8 cellular contexts compared by ENCODE assay signal in genomic region chr19:35045667-35046300, GRCh38. TPM values are rescaled to one million over a fixed set of nuclear protein-coding genes. Genes with fewer than 3 reads are reported as not detected.
DNase-seq lines count a peak whose midpoint lies in the region; ATAC-seq, FAIRE-seq and TF ChIP-seq lines count a peak whose summit lies in the region.

No MANE protein-coding gene starts in this region.

- WGBS in small intestine, 3 donors = 59 to 77% (median 75%) methylated on average over 9 to 10 of the region's 10 CpGs
- 50 to 51% methylated on average over 10 of the region's 10 CpGs for WGBS in lower leg skin, 2 donors

- no peak for TF ChIP-seq POLR2A in lower leg skin (IDR thresholded peaks at IDR 0.05)

- H3K9me3 Mint-ChIP-seq in activated CD8-positive, alpha-beta T cell treated with anti-CD3 and anti-CD28 coated beads for 36 hours = no peaks in the 10 kb centered on the region

- H3K27ac ChIP-seq in upper lobe of right lung (no peak overlapping the region), small intestine (ENCODE audit: low read depth in 1 of 2, low read length in 1 of 2) (no peak overlapping the region)

- peaks cover 3% of the 10 kb centered on the region for H3K27me3 Mint-ChIP-seq in activated CD8-positive, alpha-beta T cell treated with anti-CD3 and anti-CD28 coated beads for 36 hours

- H3K9me3 ChIP-seq in upper lobe of right lung = no peaks in the 10 kb centered on the region
- no peaks in the 10 kb centered on the region for H3K9me3 ChIP-seq in small intestine (ENCODE audit: control insufficient read depth, low read depth)

- TF ChIP-seq RAD21 in Ishikawa (IDR thresholded peaks at IDR 0.05; ENCODE audit: low read depth) = peak; percentile 34

- H3K36me3 ChIP-seq in BJ (ENCODE audit: control insufficient read depth, insufficient read depth, low read length) (no peaks in the 10 kb centered on the region), upper lobe of right lung (no peaks in the 10 kb centered on the region), small intestine (ENCODE audit: control insufficient read depth in 2 of 2, insufficient read depth in 2 of 2, low read length in 2 of 2) (no peaks in the 10 kb centered on the region)

- H3K36me3 Mint-ChIP-seq in activated CD8-positive, alpha-beta T cell treated with anti-CD3 and anti-CD28 coated beads for 36 hours (ENCODE audit: low read depth) = no peaks in the 10 kb centered on the region

- no peak for TF ChIP-seq EP300 in Ishikawa (IDR thresholded peaks at IDR 0.05; ENCODE audit: borderline replicate concordance)

- H3K27ac Mint-ChIP-seq in activated CD8-positive, alpha-beta T cell treated with anti-CD3 and anti-CD28 coated beads for 36 hours = no peak overlapping the region

- ATAC-seq in activated CD8-positive, alpha-beta T cell treated with anti-CD3 and anti-CD28 coated beads for 36 hours = peak; percentile 95
- peak; percentile 5 for ATAC-seq in upper lobe of right lung

- no peak for DNase-seq in BJ (ENCODE audit: low read depth)
- DNase-seq in GM18507 (ENCODE audit: extremely low spot score, insufficient read length, low read depth) = peak; percentile 60
- peak; percentile 70 for DNase-seq in activated CD8-positive, alpha-beta T cell treated with anti-CD3 and anti-CD28 coated beads for 36 hours
- peak in 28 of 42 donors; percentile 23 to 82 (median 56) for DNase-seq in head of caudate nucleus
- no peak for DNase-seq in upper lobe of right lung
- DNase-seq in small intestine = no peak
- DNase-seq in lower leg skin (ENCODE audit: low spot score in 2 of 2) = no peak

- no peak overlapping the region for H3K4me3 ChIP-seq in BJ (ENCODE audit: low read depth, low read length)
- no peak overlapping the region for H3K4me3 ChIP-seq in upper lobe of right lung
- H3K4me3 ChIP-seq in small intestine (ENCODE audit: low read depth in 1 of 2, low read length in 2 of 2) = no peak overlapping the region
- no peak overlapping the region for H3K4me3 ChIP-seq in lower leg skin (ENCODE audit: low read depth, poor library complexity, severe bottlenecking)

- POLR2A ChIA-PET in BJ (lab: Charles Lee) = no interaction called here
- POLR2A ChIA-PET in activated CD8-positive, alpha-beta T cell treated with anti-CD3 and anti-CD28 coated beads for 36 hours (lab: Charles Lee) = interaction anchor here (1.3 kb wide), 1 partner anchor 7 kb away, joined by 3 read pairs; no protein-coding TSS in a partner anchor

- H3K4me1 Mint-ChIP-seq in activated CD8-positive, alpha-beta T cell treated with anti-CD3 and anti-CD28 coated beads for 36 hours (ENCODE audit: low read depth) = peaks cover 6% of the 10 kb centered on the region

- CTCF ChIA-PET in BJ (lab: Yijun Ruan, JAX) = interaction anchor here (0.7 to 5.6 kb wide), 11 partner anchors 8 to 228 kb away, joined by 3 to 36 read pairs (median 6); no protein-coding TSS in a partner anchor
- CTCF ChIA-PET in activated CD8-positive, alpha-beta T cell treated with anti-CD3 and anti-CD28 coated beads for 36 hours (lab: Charles Lee) = interaction anchor here (0.7 to 2.7 kb wide), 17 partner anchors 9 to 191 kb away, joined by 3 to 40 read pairs (median 4); partner anchors contain the start of gene LGI4

- FAIRE-seq in GM18507 (lab: Jason Lieb, UNC) = peak; percentile 78
- no peak for FAIRE-seq in small intestine (lab: Jason Lieb, UNC)

- peak; percentile 50 for TF ChIP-seq CTCF in BJ (IDR thresholded peaks at IDR 0.05; ENCODE audit: insufficient read depth, low read depth, low read length)
- TF ChIP-seq CTCF in activated CD8-positive, alpha-beta T cell treated with anti-CD3 and anti-CD28 coated beads for 36 hours (IDR thresholded peaks at IDR 0.05) = peak; percentile 49
- TF ChIP-seq CTCF in upper lobe of right lung (IDR thresholded peaks at IDR 0.05) = peak; percentile 42
- no peak for TF ChIP-seq CTCF in lower leg skin (IDR thresholded peaks at IDR 0.05)

- H3K4me1 ChIP-seq in upper lobe of right lung = peaks cover 26% of the 10 kb centered on the region
- H3K4me1 ChIP-seq in small intestine (ENCODE audit: control insufficient read depth in 2 of 2, insufficient read depth in 1 of 2, low read depth in 1 of 2, low read length in 1 of 2) = peaks cover 0 to 8% of the 10 kb centered on the region in 2 donors

- H3K27me3 ChIP-seq in BJ (ENCODE audit: control insufficient read depth, insufficient read depth, low read length) (peaks cover 2% of the 10 kb centered on the region; the same call in 1 of the 2 replicates), upper lobe of right lung (no peaks in the 10 kb centered on the region), small intestine (ENCODE audit: control insufficient read depth in 2 of 2, insufficient read depth in 2 of 2, low read length in 2 of 2) (no peaks in the 10 kb centered on the region)

- H3K4me3 Mint-ChIP-seq in activated CD8-positive, alpha-beta T cell treated with anti-CD3 and anti-CD28 coated beads for 36 hours = no peak overlapping the region

- intact Hi-C loops in activated CD8-positive, alpha-beta T cell treated with anti-CD3 and anti-CD28 coated beads for 36 hours (cut with micrococcal nuclease) = no loop called here
- intact Hi-C loops in head of caudate nucleus (cut with DNase I) (no loop called here), upper lobe of right lung (cut with DNase I) (no loop called here), lower leg skin (cut with DNase I; ENCODE audit: low total_unique reads) (no loop called here)

TF ChIP-seq in Ishikawa, 13 proteins besides CTCF, POLR2A, EP300 and RAD21:
- TF ChIP-seq REST (IDR thresholded peaks at IDR 0.05; ENCODE audit: low read depth) (no peak), TEAD4 (IDR thresholded peaks at IDR 0.05) (no peak), USF1 (IDR thresholded peaks at IDR 0.05) (no peak), MAX (IDR thresholded peaks at IDR 0.05) (no peak), YY1 (IDR thresholded peaks at IDR 0.05; ENCODE audit: low read depth) (no peak), CEBPB (IDR thresholded peaks at IDR 0.05) (no peak), EGR1 (IDR thresholded peaks at IDR 0.05) (no peak), TAF1 (IDR thresholded peaks at IDR 0.05; ENCODE audit: low read depth) (no peak), ZBTB7A (IDR thresholded peaks at IDR 0.05; ENCODE audit: low read depth) (no peak)

RNA-seq across cellular contexts. Expression of gene HPN, which starts 4.3 kb away (rescaled TPM):
- polyA plus RNA-seq in BJ (2011; rRNA removed) = not detected in 2 replicates
- polyA minus RNA-seq in BJ (2011; rRNA and poly(A)+ RNA removed) = not detected in 2 replicates
- under 1 TPM in 1 of 2 experiments, not detected in 1; 0.11 TPM for total RNA-seq in activated CD8-positive, alpha-beta T cell treated with anti-CD3 and anti-CD28 coated beads for 36 hours
- total RNA-seq in upper lobe of right lung = 36.4 TPM
- 1 to 10 TPM in 1 of 3 donors, not detected in 2; 1.8 TPM for polyA plus RNA-seq in small intestine
- total RNA-seq in lower leg skin = 1 to 10 TPM in 2 of 4 donors, under 1 TPM in 1, not detected in 1; 0.45 to 2.0 (median 1.3) TPM

RNA-seq across cellular contexts. Expression of gene SCN1B, which starts 15.5 kb away (rescaled TPM):
- polyA plus RNA-seq in BJ (2011; rRNA removed) (6.2 and 9.5 TPM in 2 replicates), small intestine (10 to 100 TPM in 1 of 3 donors, 1 to 10 TPM in 1, not detected in 1; 2.4 to 10.1 TPM)
- polyA minus RNA-seq in BJ (2011; rRNA and poly(A)+ RNA removed) = 1.1 and 2.0 TPM in 2 replicates
- total RNA-seq in activated CD8-positive, alpha-beta T cell treated with anti-CD3 and anti-CD28 coated beads for 36 hours = under 1 TPM; 0.63 to 0.90 TPM
- total RNA-seq in upper lobe of right lung (8.7 TPM), lower leg skin (1 to 10 TPM; 1.1 to 4.4 (median 3.0) TPM)

RNA-seq across cellular contexts. Expression of gene GRAMD1A, which starts 45.7 kb away (rescaled TPM):
- polyA plus RNA-seq in BJ (2011; rRNA removed) = 51.0 and 74.9 TPM in 2 replicates
- polyA minus RNA-seq in BJ (2011; rRNA and poly(A)+ RNA removed) = 43.4 and 49.7 TPM in 2 replicates
- total RNA-seq in activated CD8-positive, alpha-beta T cell treated with anti-CD3 and anti-CD28 coated beads for 36 hours = 100 to 1,000 TPM; 128 to 134 TPM
- 107 TPM for total RNA-seq in upper lobe of right lung
- polyA plus RNA-seq in small intestine = 10 to 100 TPM in 1 of 3 donors, 1 to 10 TPM in 2; 2.0 to 36.3 (median 8.4) TPM
- total RNA-seq in lower leg skin = 10 to 100 TPM; 12.6 to 49.2 (median 20.3) TPM

Comparison
In these comparisons a context has a peak if more than half of its experiments do, and no peak if none do; other contexts are left out.
1. DNase-seq: peak in GM18507 (single experiment), activated CD8-positive, alpha-beta T cell treated with anti-CD3 and anti-CD28 coated beads for 36 hours (single experiment) and head of caudate nucleus (28 of 42); none in BJ (single experiment), upper lobe of right lung (single experiment), small intestine (single experiment) and lower leg skin (0 of 2).
2. CTCF ChIP-seq: peak in BJ (single experiment), activated CD8-positive, alpha-beta T cell treated with anti-CD3 and anti-CD28 coated beads for 36 hours (single experiment) and upper lobe of right lung (single experiment); none in lower leg skin (0 of 3).
3. RNA of gene HPN, which starts 4.3 kb away (total RNA-seq): 36.4 TPM in upper lobe of right lung (single experiment); 0.45 to 2.0 TPM in lower leg skin and 0.11 TPM in activated CD8-positive, alpha-beta T cell treated with anti-CD3 and anti-CD28 coated beads for 36 hours; every median in the first group is over 10 times any median in the second.